ENCODE assay signal across 8 cellular contexts in the genomic region with DNA sequence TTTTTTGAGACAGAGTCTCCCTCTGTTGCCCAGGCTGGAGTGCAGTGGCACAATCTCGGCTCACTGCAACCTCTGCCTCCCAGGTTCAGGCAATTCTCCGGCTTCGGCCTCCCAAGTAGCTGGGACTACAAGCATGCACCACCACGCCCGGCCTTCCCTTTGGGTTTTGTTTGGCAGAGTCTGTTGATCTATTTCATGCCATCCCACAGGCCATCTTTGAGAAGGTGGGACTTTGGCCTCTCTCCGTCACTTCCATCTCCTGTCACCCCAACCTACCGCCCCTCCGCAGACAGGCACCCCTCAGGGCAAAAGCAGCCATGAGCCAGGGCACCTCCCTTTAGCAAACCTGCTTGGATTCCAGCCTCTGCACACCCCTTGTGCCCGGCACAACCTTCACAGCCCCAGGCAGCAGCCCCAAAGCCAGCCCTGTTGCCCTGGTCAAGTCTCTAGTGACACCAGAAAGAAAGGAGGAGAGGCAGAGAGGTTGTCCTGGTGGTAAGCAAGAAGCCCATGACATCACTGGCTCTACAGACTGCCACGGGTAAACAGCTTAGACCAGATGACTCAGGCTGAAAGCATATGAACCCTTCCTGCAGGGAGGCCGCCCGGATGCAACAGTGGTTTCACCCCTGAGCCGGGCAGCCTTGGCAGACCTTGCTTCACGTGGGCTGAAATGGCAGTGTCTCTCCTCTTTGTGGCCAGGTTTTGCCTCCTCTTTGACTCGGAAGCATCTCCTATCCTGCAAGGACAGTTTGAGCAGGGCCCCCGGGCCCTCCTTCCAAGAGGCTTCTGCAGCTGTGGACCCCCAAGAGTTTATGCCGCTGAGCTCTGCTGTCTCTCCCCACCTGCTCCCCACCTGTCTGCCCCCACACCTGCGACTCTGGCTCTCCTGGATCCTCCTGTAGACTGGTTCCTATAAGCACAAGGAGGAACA. TPM values are rescaled to one million over a fixed set of nuclear protein-coding genes. Genes with fewer than 3 reads are reported as not detected.
DNase-seq lines count a peak whose midpoint lies in the region; ATAC-seq, FAIRE-seq and TF ChIP-seq lines count a peak whose summit lies in the region.

No MANE protein-coding gene starts in this region.

- H3K9me3 ChIP-seq in AG04450 (ENCODE audit: control insufficient read depth, insufficient read depth, low read length) (no peaks in the 10 kb centered on the region; the same call in 1 of the 2 replicates), adipocyte (ENCODE audit: control insufficient read depth, low read length) (no peaks in the 10 kb centered on the region)

- peak; percentile 94 for DNase-seq in AG04450 (ENCODE audit: low read depth, low spot score)
- DNase-seq in RCC 7860 (ENCODE audit: low spot score) = peak; percentile 95
- DNase-seq in adipocyte (ENCODE audit: low read depth) = peak; percentile 96
- DNase-seq in left ventricle myocardium superior = peak; percentile 61
- no peak for DNase-seq in Ammon's horn (ENCODE audit: low spot score)

- H3K4me3 ChIP-seq in AG04450 (ENCODE audit: low read depth, low read length) = peak overlapping the region; percentile 45
- peak overlapping the region; percentile 48 for H3K4me3 ChIP-seq in adipocyte (ENCODE audit: low read length)
- H3K4me3 ChIP-seq in skin epidermis = no peak overlapping the region

- intact Hi-C loops in left ventricle myocardium superior (cut with micrococcal nuclease) = no loop called here

- no peaks in the 10 kb centered on the region for H3K36me3 ChIP-seq in adipocyte (ENCODE audit: control insufficient read depth, insufficient read depth, low read length, severe bottlenecking)

- TF ChIP-seq CTCF in AG04450 (IDR thresholded peaks at IDR 0.05; ENCODE audit: low read depth, low read length) = no peak

- H3K4me1 ChIP-seq in adipocyte (ENCODE audit: control insufficient read depth, insufficient read depth, low read length) = peaks cover 30% of the 10 kb centered on the region

- peak overlapping the region; percentile 50 for H3K9ac ChIP-seq in adipocyte (ENCODE audit: low read length)

- H3K27me3 ChIP-seq in AG04450 (ENCODE audit: control insufficient read depth, insufficient read depth, low read length) (no peaks in the 10 kb centered on the region), adipocyte (replicated peaks; ENCODE audit: control insufficient read depth, insufficient read depth, low read length) (no peaks in the 10 kb centered on the region)

- H3K27ac ChIP-seq in AG04450 (ENCODE audit: low read depth, low read length) (peak overlapping the region; percentile 100), skin epidermis (peak overlapping the region in 19 of 21 experiments; percentile 43 to 88 (median 73))

- FAIRE-seq in RCC 7860 (lab: Jason Lieb, UNC) = peak; percentile 90

- CTCF ChIA-PET in AG04450 (lab: Charles Lee) = interaction anchor here (0.6 to 1.3 kb wide), 2 partner anchors 38 to 68 kb away, joined by 3 to 5 read pairs; no protein-coding TSS in a partner anchor

- ATAC-seq in GM19463 (IDR thresholded peaks at IDR 0.05; ENCODE audit: unreplicated experiment) (peak; percentile 48), left ventricle myocardium superior (peak; percentile 38), HG02852 (IDR thresholded peaks at IDR 0.05; ENCODE audit: unreplicated experiment) (no peak)

- POLR2A ChIA-PET in AG04450 (lab: Yijun Ruan, JAX) = interaction anchor here (0.5 to 3.4 kb wide), 7 partner anchors 9 to 1330 kb away, joined by 3 to 26 read pairs (median 5); a partner anchor contains a TSS

RNA-seq across cellular contexts. Expression of a gene that starts 8.1 kb away (rescaled TPM):
- polyA plus RNA-seq in AG04450 (2011; rRNA removed) = 356 and 387 TPM in 2 replicates
- 165 and 172 TPM in 2 replicates for polyA minus RNA-seq in AG04450 (2011; rRNA and poly(A)+ RNA removed)
- total RNA-seq in left ventricle myocardium superior = 132 TPM

RNA-seq across cellular contexts. Expression of a gene that starts 30.3 kb away (rescaled TPM):
- polyA plus RNA-seq in AG04450 (2011; rRNA removed) = 0.11 and 0.19 TPM in 2 replicates
- polyA minus RNA-seq in AG04450 (2011; rRNA and poly(A)+ RNA removed) = 1.5 and 1.8 TPM in 2 replicates
- 0.79 TPM for total RNA-seq in left ventricle myocardium superior

RNA-seq across cellular contexts. Expression of a gene that starts 46.4 kb away (rescaled TPM):
- polyA plus RNA-seq in AG04450 (2011; rRNA removed) = 126 and 171 TPM in 2 replicates
- 53.5 and 76.3 TPM in 2 replicates for polyA minus RNA-seq in AG04450 (2011; rRNA and poly(A)+ RNA removed)
- total RNA-seq in left ventricle myocardium superior = 822 TPM

Comparison
In these comparisons a context has a peak if more than half of its experiments do, and no peak if none do; other contexts are left out.
1. H3K4me3 ChIP-seq: peak in AG04450 (single experiment) and adipocyte (single experiment); none in skin epidermis (0 of 7).